In genomic region chr4:86307432-86307831, GRCh38 we compare ENCODE assay signal across 1 cellular context.
TF ChIP-seq lines count a peak whose summit lies in the region.

No MANE protein-coding gene starts in this region.

TF ChIP-seq in IMR-90, 13 proteins besides CTCF, POLR2A, EP300 and RAD21:
- TF ChIP-seq USF2 (IDR thresholded peaks at IDR 0.05; ENCODE audit: low read depth, low read length), result no peak
- no peak for TF ChIP-seq MXI1 (IDR thresholded peaks at IDR 0.05; ENCODE audit: borderline replicate concordance, low read depth, low read length)
- no peak for TF ChIP-seq MAFK (IDR thresholded peaks at IDR 0.05; ENCODE audit: low read depth, low read length)
- TF ChIP-seq BHLHE40 (IDR thresholded peaks at IDR 0.05; ENCODE audit: low read depth, low read length), result no peak
- TF ChIP-seq NFE2L2 (IDR thresholded peaks at IDR 0.05; ENCODE audit: low read depth, low read length), result no peak
- no peak for TF ChIP-seq RCOR1 (IDR thresholded peaks at IDR 0.05; ENCODE audit: insufficient replicate concordance, low read length)
- TF ChIP-seq FOS (IDR thresholded peaks at IDR 0.05; ENCODE audit: low read depth, low read length), result no peak
- TF ChIP-seq CHD1 (IDR thresholded peaks at IDR 0.05; ENCODE audit: low read depth, low read length), result no peak
- TF ChIP-seq CEBPB (IDR thresholded peaks at IDR 0.05; ENCODE audit: low read depth, low read length), result no peak
- TF ChIP-seq ELK1 (IDR thresholded peaks at IDR 0.05; ENCODE audit: borderline replicate concordance, low read depth, low read length), result no peak
- no peak for TF ChIP-seq SMC3 (IDR thresholded peaks at IDR 0.05; ENCODE audit: low read depth, low read length)
- no peak for TF ChIP-seq RFX5 (IDR thresholded peaks at IDR 0.05; ENCODE audit: low read depth, low read length)
- TF ChIP-seq MAZ (IDR thresholded peaks at IDR 0.05; ENCODE audit: borderline replicate concordance, low read depth, low read length), result no peak
